ENCODE assay signal across 24 cellular contexts in the genomic region with DNA sequence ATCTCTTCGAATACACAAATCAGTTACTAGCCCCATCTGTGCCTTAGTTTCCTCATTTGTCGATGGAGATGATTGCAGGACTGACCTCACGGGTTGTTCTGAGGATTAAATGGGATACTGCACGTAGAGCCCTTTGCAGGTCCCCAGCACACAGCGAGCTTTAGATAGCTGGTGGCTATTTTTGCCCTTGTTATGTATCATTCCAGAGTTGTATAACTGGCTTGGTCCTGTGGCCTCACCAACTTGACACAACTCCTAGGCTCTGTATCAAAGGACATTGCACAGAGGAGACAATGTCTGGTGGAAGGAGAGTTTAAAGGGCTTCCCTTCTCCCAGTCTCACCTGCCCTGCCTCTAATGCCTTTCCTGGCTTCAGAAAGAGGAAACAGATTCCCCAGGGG. TPM values are rescaled to one million over a fixed set of nuclear protein-coding genes. Genes with fewer than 3 reads are reported as not detected.
"Had no signal": no experiment of that assay in that cellular context is flagged by ENCODE, and none has a peak within 500 bp of the region (broad histone marks: within the 10 kb centered on the region; RNA-seq: fewer than 3 reads in every experiment).

No MANE protein-coding gene starts in this region.

- H3K27ac ChIP-seq: Peyer's patch, RWPE1 had no signal

- DNase-seq: activated CD4-positive, alpha-beta T cell treated with anti-CD3 and anti-CD28 coated beads for 1 hour; activated CD4-positive, alpha-beta T cell treated with anti-CD3 and anti-CD28 coated beads, Interleukin-2, amount 10 ng/mL, durations not matched to agents 24 days and 14 days; activated CD4-positive, alpha-beta T cell treated with anti-CD3 and anti-CD28 coated beads, Interleukin-2, amount 50 U/mL, for 48 hours; activated CD8-positive, alpha-beta memory T cell treated with anti-CD3 and anti-CD28 coated beads, Interleukin-2, amount 10 ng/mL, durations not matched to agents 7 days and 5 days; activated gamma-delta T cell; activated naive CD4-positive, alpha-beta T cell treated with anti-CD3 and anti-CD28 coated beads for 36 hours; activated T-cell treated with anti-CD3 and anti-CD28 coated beads, Interleukin-2, amount 50 U/mL, for 48 hours; amygdala; MG63; MV-4-11; NCI-H1092 treated with DMSO at 0.1 percent for 48 hours; NCI-H1417 treated with DMSO at 0.1 percent for 48 hours; NCI-H1694; NCI-H2029; NCI-H226; NCI-H510A; Peyer's patch; SIG-M5; T-helper 17 cell; T-helper 9 cell had no signal

- H3K27me3 ChIP-seq: Peyer's patch had no signal

- H3K4me3 ChIP-seq: MG63, Peyer's patch had no signal

- H3K9me3 ChIP-seq: MG63, Peyer's patch had no signal

- FAIRE-seq: astrocyte had no signal

- H3K36me3 ChIP-seq: MG63, Peyer's patch had no signal

- ATAC-seq: activated CD8-positive, alpha-beta memory T cell treated with anti-CD3 and anti-CD28 coated beads, Interleukin-2, amount 10 ng/mL, durations not matched to agents 7 days and 5 days; activated T-helper 17 cell treated with anti-CD3 and anti-CD28 coated beads, Interleukin-2, amount 50 U/mL, for 72 hours; T-helper 17 cell; WTC11 had no signal

RNA-seq across cellular contexts. Expression of gene MOGAT2, which starts 28.2 kb away (rescaled TPM):
- total RNA-seq: activated CD4-positive, alpha-beta T cell treated with anti-CD3 and anti-CD28 coated beads, Interleukin-2, amount 10 ng/mL, durations not matched to agents 24 days and 14 days; activated CD8-positive, alpha-beta memory T cell treated with anti-CD3 and anti-CD28 coated beads, Interleukin-2, amount 10 ng/mL, durations not matched to agents 7 days and 5 days; activated naive CD4-positive, alpha-beta T cell treated with anti-CD3 and anti-CD28 coated beads for 36 hours; activated T-helper 17 cell treated with anti-CD3 and anti-CD28 coated beads, Interleukin-2, amount 50 U/mL, for 72 hours; astrocyte; T-helper 17 cell; WTC11 had no signal
